ENCODE assay signal across 19 cellular contexts in the genomic region with DNA sequence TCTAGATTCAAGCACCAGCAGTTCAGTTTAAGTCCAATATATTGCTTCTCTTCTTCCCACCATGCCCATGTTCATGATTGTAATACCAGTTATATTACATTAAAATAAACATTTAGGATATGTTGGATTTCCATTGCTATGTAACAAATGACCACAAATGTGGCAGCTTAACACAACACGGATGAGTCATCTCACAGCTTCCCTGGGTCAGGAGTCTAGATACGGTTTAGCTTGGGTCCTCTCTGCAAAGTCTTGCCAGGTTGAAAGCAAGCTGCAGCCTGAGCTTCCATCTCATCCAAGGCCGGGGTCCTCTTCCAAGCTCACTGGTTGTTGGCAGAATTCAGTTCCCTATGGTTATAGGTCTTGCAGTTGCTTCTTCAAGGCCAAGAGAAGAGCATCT. TPM values are rescaled to one million over a fixed set of nuclear protein-coding genes. Genes with fewer than 3 reads are reported as not detected.
DNase-seq lines count a peak whose midpoint lies in the region; ATAC-seq and TF ChIP-seq lines count a peak whose summit lies in the region.
"Had no signal": no experiment of that assay in that cellular context is flagged by ENCODE, and none has a peak within 500 bp of the region (broad histone marks: within the 10 kb centered on the region; RNA-seq: fewer than 3 reads in every experiment).

No MANE protein-coding gene starts in this region.

- H3K4me3 Mint-ChIP-seq in Calu3 (ENCODE audit: low read depth, unreplicated experiment) = no peak overlapping the region
- H3K4me3 Mint-ChIP-seq: activated CD4-positive, alpha-beta memory T cell treated with anti-CD3 and anti-CD28 coated beads, Interleukin-2, amount 10 ng/mL, durations not matched to agents 7 days and 5 days; activated T-cell treated with anti-CD3 and anti-CD28 coated beads, Interleukin-2, amount 50 U/mL, for 72 hours; CD8-positive, alpha-beta memory T cell; nephron had no signal

- ATAC-seq in heart right ventricle = no peak
- ATAC-seq: activated T-cell treated with anti-CD3 and anti-CD28 coated beads, Interleukin-2, amount 50 U/mL, for 72 hours; psoas muscle; stimulated activated naive CD8-positive, alpha-beta T cell treated with anti-CD3 and anti-CD28 coated beads, Interleukin-15, Interleukin-2, amounts not matched to agents 100 U/mL and 50 U/mL, for 24 hours had no signal

- TF ChIP-seq CTCF in fibroblast of the aortic adventitia (IDR thresholded peaks at IDR 0.05; ENCODE audit: insufficient read depth, low read length) (no peak), heart right ventricle (IDR thresholded peaks at IDR 0.05) (no peak), Calu3 (IDR thresholded peaks at IDR 0.05; ENCODE audit: unreplicated experiment) (no peak)

- H3K27ac ChIP-seq in heart right ventricle = no peak overlapping the region
- H3K27ac ChIP-seq: KMS-11, PC-9, psoas muscle, uterus had no signal

- peaks cover 26% of the 10 kb centered on the region for H3K27me3 Mint-ChIP-seq in Calu3 (ENCODE audit: unreplicated experiment)

- H3K27ac Mint-ChIP-seq in Calu3 (ENCODE audit: unreplicated experiment) = no peak overlapping the region
- H3K27ac Mint-ChIP-seq: activated CD4-positive, alpha-beta memory T cell treated with anti-CD3 and anti-CD28 coated beads, Interleukin-2, amount 10 ng/mL, durations not matched to agents 7 days and 5 days; activated T-cell treated with anti-CD3 and anti-CD28 coated beads, Interleukin-2, amount 50 U/mL, for 72 hours; CD8-positive, alpha-beta memory T cell; nephron had no signal

- H3K36me3 Mint-ChIP-seq in Calu3 (ENCODE audit: insufficient read depth, unreplicated experiment) = no peaks in the 10 kb centered on the region

- H3K36me3 ChIP-seq in heart right ventricle = no peaks in the 10 kb centered on the region
- H3K36me3 ChIP-seq: uterus had no signal

- H3K4me1 ChIP-seq in heart right ventricle = peaks cover 0 to 11% (median 0%) of the 10 kb centered on the region in 9 donors
- H3K4me1 ChIP-seq: psoas muscle, uterus had no signal

- 85 to 90% methylated on average over 3 of the region's 3 CpGs for WGBS in heart right ventricle, 2 donors

- H3K4me1 Mint-ChIP-seq in Calu3 (ENCODE audit: low read depth, unreplicated experiment) = peaks cover 14% of the 10 kb centered on the region
- H3K4me1 Mint-ChIP-seq: activated CD4-positive, alpha-beta memory T cell treated with anti-CD3 and anti-CD28 coated beads, Interleukin-2, amount 10 ng/mL, durations not matched to agents 7 days and 5 days; CD8-positive, alpha-beta memory T cell had no signal

- DNase-seq in A172 (ENCODE audit: low spot score) = peak; percentile 42
- peak; percentile 17 for DNase-seq in HT1080 (ENCODE audit: low read depth)
- peak; percentile 18 for DNase-seq in SW480 (ENCODE audit: low spot score)
- peak; percentile 17 for DNase-seq in fibroblast of the aortic adventitia (ENCODE audit: low read depth)
- DNase-seq in heart right ventricle = no peak
- DNase-seq in stimulated activated CD4-positive, alpha-beta T cell treated with anti-CD3 and anti-CD28 coated beads, Interleukin-2, amount 100 ng/mL, for 48 hours = no peak
- no peak for DNase-seq in NCI-H2196 (lab: John Stamatoyannopoulos, UW; ENCODE audit: unreplicated experiment)
- no peak for DNase-seq in Calu3
- DNase-seq: activated CD4-positive, alpha-beta memory T cell treated with anti-CD3 and anti-CD28 coated beads, Interleukin-2, amount 10 ng/mL, durations not matched to agents 7 days and 5 days; activated T-cell treated with anti-CD3 and anti-CD28 coated beads, Interleukin-2, amount 50 U/mL, for 72 hours; CD8-positive, alpha-beta memory T cell; DND-41; NCI-H1930; PC-9; psoas muscle; stimulated activated naive CD8-positive, alpha-beta T cell treated with anti-CD3 and anti-CD28 coated beads, Interleukin-15, Interleukin-2, amounts not matched to agents 100 U/mL and 50 U/mL, for 24 hours; uterus had no signal

- H3K27me3 ChIP-seq in heart right ventricle = peaks cover 0 to 7% (median 0%) of the 10 kb centered on the region in 7 donors
- H3K27me3 ChIP-seq: uterus had no signal

- intact Hi-C loops in heart right ventricle (cut with DNase I) = no loop called here
- intact Hi-C loops in Calu3 (cut with micrococcal nuclease; ENCODE audit: unreplicated experiment) = no loop called here

- CTCF ChIA-PET in Calu3 (lab: Charles Lee) = no interaction called here

- H3K9me3 ChIP-seq in heart right ventricle = no peaks in the 10 kb centered on the region
- H3K9me3 ChIP-seq: psoas muscle, uterus had no signal

- BruUV-seq in Calu3 (replicated peaks; lab: Mats Ljungman, UMichigan) = no TSS peak

- H3K9me3 Mint-ChIP-seq in Calu3 (ENCODE audit: low read depth, unreplicated experiment) = no peaks in the 10 kb centered on the region
- H3K9me3 Mint-ChIP-seq: activated CD4-positive, alpha-beta memory T cell treated with anti-CD3 and anti-CD28 coated beads, Interleukin-2, amount 10 ng/mL, durations not matched to agents 7 days and 5 days; activated T-cell treated with anti-CD3 and anti-CD28 coated beads, Interleukin-2, amount 50 U/mL, for 72 hours; CD8-positive, alpha-beta memory T cell; nephron had no signal

- no peak overlapping the region for H3K4me3 ChIP-seq in fibroblast of the aortic adventitia (ENCODE audit: low read depth, low read length)
- no peak overlapping the region for H3K4me3 ChIP-seq in heart right ventricle
- H3K4me3 ChIP-seq: PC-9, psoas muscle, uterus had no signal

RNA-seq across cellular contexts. Expression of a gene that starts 39.4 kb away (rescaled TPM):
- 88.1 and 105 TPM in 2 replicates for total RNA-seq in A172 (2014; rRNA removed; shearing (Covaris generic))
- total RNA-seq in HT1080 (2014; rRNA removed; shearing (Covaris generic)) = 72.0 and 72.7 TPM in 2 replicates
- 73.3 and 89.9 TPM in 2 replicates for polyA plus RNA-seq in HT1080 (2015; cell fraction: cytosol; rRNA removed)
- polyA plus RNA-seq in HT1080 (2015; cell fraction: nucleus; rRNA removed) = 49.0 and 53.1 TPM in 2 replicates
- total RNA-seq in fibroblast of the aortic adventitia (ENCODE audit: low replicate concordance) = 58.7 and 118 TPM in 2 replicates
- total RNA-seq in heart right ventricle = 100 to 1,000 TPM in 4 of 10 donors, 10 to 100 TPM in 6; 76.2 to 118 (median 95.0) TPM
- 10 to 100 TPM; 11.6 to 26.4 TPM for polyA plus RNA-seq in heart right ventricle
- 129 and 134 TPM in 2 replicates for total RNA-seq in Calu3 (2022)

Comparison
In these comparisons a context has a peak if more than half of its experiments do, and no peak if none do; other contexts are left out.
1. DNase-seq: peak in A172 (single experiment), HT1080 (single experiment), SW480 (single experiment) and fibroblast of the aortic adventitia (single experiment); none in heart right ventricle (0 of 2), stimulated activated CD4-positive, alpha-beta T cell treated with anti-CD3 and anti-CD28 coated beads, Interleukin-2, amount 100 ng/mL, for 48 hours (0 of 2), NCI-H2196 (single experiment) and Calu3 (single experiment).